ENCODE assay signal across 18 cellular contexts in genomic region chr12:116380066-116380465, GRCh38.
"Had no signal": no experiment of that assay in that cellular context is flagged by ENCODE, and none has a peak within 500 bp of the region (broad histone marks: within the 10 kb centered on the region; RNA-seq: fewer than 3 reads in every experiment).

No MANE protein-coding gene starts in this region.

- H3K4me3 ChIP-seq: cardiac muscle cell, lung, pancreas, sigmoid colon, testis had no signal

- DNase-seq: activated CD4-positive, alpha-beta memory T cell treated with anti-CD3 and anti-CD28 coated beads for 36 hours; activated CD4-positive, alpha-beta T cell treated with anti-CD3 and anti-CD28 coated beads for 36 hours; activated naive CD4-positive, alpha-beta T cell; activated naive CD8-positive, alpha-beta T cell treated with anti-CD3 and anti-CD28 coated beads for 36 hours; activated T-cell treated with anti-CD3 and anti-CD28 coated beads for 4 hours; amniotic stem cell; endodermal cell; erythroblast; midbrain; pancreas; sigmoid colon; stimulated activated CD4-positive, alpha-beta T cell treated with anti-CD3 and anti-CD28 coated beads, Interleukin-4, amount 100 ng/mL, for 4 hours; T-helper 2 cell; testis had no signal

- H3K36me3 ChIP-seq: cardiac muscle cell, pancreas, sigmoid colon had no signal

- H3K9me3 ChIP-seq: pancreas, sigmoid colon, testis had no signal

- H3K27ac ChIP-seq: cardiac muscle cell, pancreas, sigmoid colon, testis had no signal

- H3K27me3 ChIP-seq: cardiac muscle cell, pancreas, sigmoid colon, testis had no signal

- ATAC-seq: activated CD4-positive, alpha-beta T cell treated with anti-CD3 and anti-CD28 coated beads for 36 hours; stimulated activated memory B cell treated with anti-CD40 and anti-IgM and Interleukin-4, amounts not matched to agents 10 μg/mL and 1 μg/mL and 100 μg/mL, for 72 hours; WTC11 had no signal
